27 cellular contexts compared by ENCODE assay signal in genomic region chr7:65609131-65609530, GRCh38.
"Had no signal": no experiment of that assay in that cellular context is flagged by ENCODE, and none has a peak within 500 bp of the region (broad histone marks: within the 10 kb centered on the region; RNA-seq: fewer than 3 reads in every experiment).

No MANE protein-coding gene starts in this region.

- H3K27me3 ChIP-seq: testis, thyroid gland, tibial nerve, upper lobe of left lung, upper lobe of right lung, uterus, vagina had no signal

- FAIRE-seq: urothelium cell line had no signal

- DNase-seq: stimulated activated CD4-positive, alpha-beta T cell treated with anti-CD3 and anti-CD28 coated beads, Interleukin-2, amount 100 ng/mL, for 48 hours; stimulated activated CD4-positive, alpha-beta T cell treated with anti-CD3 and anti-CD28 coated beads, Interleukin-4, amount 100 ng/mL, for 1 hour; stimulated activated CD4-positive, alpha-beta T cell treated with anti-CD3 and anti-CD28 coated beads, Interleukin-4, amount 100 ng/mL, for 24 hours; stimulated activated CD4-positive, alpha-beta T cell treated with anti-CD3 and anti-CD28 coated beads, Interleukin-4, amount 100 ng/mL, for 4 hours; stimulated activated CD8-positive, alpha-beta memory T cell treated with anti-CD3 and anti-CD28 coated beads, Interleukin-4, amount 100 ng/mL, for 48 hours; stimulated activated naive B cell treated with anti-CD40 and anti-IgM and Interleukin-4, amounts not matched to agents 10 μg/mL and 1 μg/mL and 100 μg/mL, for 72 hours; stimulated activated naive CD4-positive, alpha-beta T cell; stimulated activated naive CD4-positive, alpha-beta T cell treated with Interleukin-2 at 50 U/mL for 16 hours; stimulated activated naive CD8-positive, alpha-beta T cell treated with anti-CD3 and anti-CD28 coated beads, Interleukin-15, amount 100 ng/mL, for 72 hours; stimulated activated naive CD8-positive, alpha-beta T cell treated with anti-CD3 and anti-CD28 coated beads, Interleukin-15, Interleukin-2, amounts not matched to agents 100 U/mL and 50 U/mL, for 24 hours; stomach; substantia nigra; testis; thyroid gland; tibial artery; transverse colon; trophoblast cell; upper lobe of left lung; upper lobe of right lung; uterus had no signal

- H3K36me3 ChIP-seq: stomach, suprapubic skin, thoracic aorta, thyroid gland, tibial artery, tibial nerve, transverse colon, upper lobe of left lung, upper lobe of right lung, uterus, vagina had no signal

- H3K4me1 ChIP-seq: stomach, suprapubic skin, testis, thyroid gland, tibial artery, tibial nerve, transverse colon, upper lobe of left lung, upper lobe of right lung, uterus, vagina had no signal

- H3K27ac ChIP-seq: stomach, suprapubic skin, testis, thoracic aorta, thyroid gland, tibial artery, tibial nerve, transverse colon, upper lobe of left lung, upper lobe of right lung, uterus, vagina had no signal

- ATAC-seq: stimulated activated effector memory CD8-positive, alpha-beta T cell treated with anti-CD3 and anti-CD28 coated beads, Interleukin-12 subunit alpha, Interleukin-12 subunit beta, amount 100 ng/mL, for 72 hours; stimulated activated memory B cell treated with anti-CD40 and anti-IgM and Interleukin-4, amounts not matched to agents 10 μg/mL and 1 μg/mL and 100 μg/mL, for 72 hours; stimulated activated naive B cell treated with anti-CD40 and anti-IgM and Interleukin-4, amounts not matched to agents 10 μg/mL and 1 μg/mL and 100 μg/mL, for 72 hours; stimulated activated naive CD8-positive, alpha-beta T cell treated with anti-CD3 and anti-CD28 coated beads, Interleukin-15, amount 100 ng/mL, for 72 hours; stimulated activated naive CD8-positive, alpha-beta T cell treated with anti-CD3 and anti-CD28 coated beads, Interleukin-15, Interleukin-2, amounts not matched to agents 100 U/mL and 50 U/mL, for 24 hours; upper lobe of right lung had no signal

- H3K4me3 ChIP-seq: stomach, suprapubic skin, testis, thoracic aorta, thyroid gland, tibial artery, tibial nerve, transverse colon, upper lobe of left lung, upper lobe of right lung, uterus, vagina had no signal

- H3K9me3 ChIP-seq: stomach, suprapubic skin, testis, thoracic aorta, thyroid gland, tibial artery, tibial nerve, transverse colon, upper lobe of left lung, upper lobe of right lung, uterus, vagina had no signal
